In the genomic region with DNA sequence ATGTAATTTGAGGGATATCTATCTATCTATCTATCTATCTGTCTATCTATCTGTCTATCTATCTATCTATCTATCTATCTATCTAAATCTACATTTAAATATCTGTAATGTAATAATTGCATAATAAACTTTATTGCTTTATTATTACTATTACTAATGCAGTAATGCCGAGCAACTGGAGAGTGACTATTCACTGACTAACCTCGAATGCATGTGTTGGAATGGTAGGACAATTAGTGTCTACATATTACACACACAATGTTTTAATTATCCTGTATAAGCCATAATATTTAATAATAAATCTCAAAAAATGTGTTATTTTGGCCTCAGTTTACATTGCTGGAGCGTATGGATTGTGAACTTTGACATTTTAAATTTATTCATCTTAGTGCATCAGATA, we compare ENCODE assay signal across 29 cellular contexts. TPM values are rescaled to one million over a fixed set of nuclear protein-coding genes. Genes with fewer than 3 reads are reported as not detected.
"Had no signal": no experiment of that assay in that cellular context is flagged by ENCODE, and none has a peak within 500 bp of the region (broad histone marks: within the 10 kb centered on the region; RNA-seq: fewer than 3 reads in every experiment).

No MANE protein-coding gene starts in this region.

- H3K4me2 ChIP-seq: SK-N-SH had no signal

- H3K9me2 ChIP-seq: SK-N-SH had no signal

- FAIRE-seq: TTC549 had no signal

- H3K9ac ChIP-seq: SK-N-SH had no signal

- H3K36me3 Mint-ChIP-seq: activated naive CD4-positive, alpha-beta T cell treated with anti-CD3 and anti-CD28 coated beads, Interleukin-2, amount 50 U/mL, for 24 hours; activated naive CD8-positive, alpha-beta T cell treated with anti-CD3 and anti-CD28 coated beads, Interleukin-2, amount 10 ng/mL, durations not matched to agents 7 days and 5 days had no signal

- H3K9me3 ChIP-seq: ascending aorta, SJSA1, SK-N-SH had no signal

- H3K4me3 Mint-ChIP-seq: activated CD4-positive, alpha-beta T cell treated with anti-CD3 and anti-CD28 coated beads, Interleukin-2, amount 10 ng/mL, durations not matched to agents 24 days and 14 days; activated CD8-positive, alpha-beta T cell treated with anti-CD3 and anti-CD28 coated beads for 36 hours; activated naive CD4-positive, alpha-beta T cell treated with anti-CD3 and anti-CD28 coated beads, Interleukin-2, amount 50 U/mL, for 24 hours; activated naive CD8-positive, alpha-beta T cell treated with anti-CD3 and anti-CD28 coated beads, Interleukin-2, amount 10 ng/mL, durations not matched to agents 7 days and 5 days; activated T-cell treated with anti-CD3 and anti-CD28 coated beads, Interleukin-2, amount 50 U/mL, for 72 hours; T-helper 1 cell treated with Interleukin-12 subunit alpha and Interleukin-12 subunit beta and Interleukin-4 antibody, amounts not matched to agents 30 μg/mL and 1 μg/mL, for 36 hours; T-helper 2 cell treated with Interferon-gamma antibody and Interleukin-4, amounts not matched to agents 5 μg/mL and 100 μg/mL, for 36 hours had no signal

- H3K36me3 ChIP-seq: ascending aorta, SJSA1 had no signal

- H3K27me3 Mint-ChIP-seq: activated CD4-positive, alpha-beta T cell treated with anti-CD3 and anti-CD28 coated beads, Interleukin-2, amount 10 ng/mL, durations not matched to agents 24 days and 14 days; activated CD8-positive, alpha-beta T cell treated with anti-CD3 and anti-CD28 coated beads for 36 hours; activated naive CD4-positive, alpha-beta T cell treated with anti-CD3 and anti-CD28 coated beads, Interleukin-2, amount 50 U/mL, for 24 hours; activated naive CD8-positive, alpha-beta T cell treated with anti-CD3 and anti-CD28 coated beads, Interleukin-2, amount 10 ng/mL, durations not matched to agents 7 days and 5 days had no signal

- H3K4me1 Mint-ChIP-seq: activated CD4-positive, alpha-beta T cell treated with anti-CD3 and anti-CD28 coated beads, Interleukin-2, amount 10 ng/mL, durations not matched to agents 24 days and 14 days; activated naive CD4-positive, alpha-beta T cell treated with anti-CD3 and anti-CD28 coated beads, Interleukin-2, amount 50 U/mL, for 24 hours; activated naive CD8-positive, alpha-beta T cell treated with anti-CD3 and anti-CD28 coated beads, Interleukin-2, amount 10 ng/mL, durations not matched to agents 7 days and 5 days had no signal

- DNase-seq: activated CD4-positive, alpha-beta T cell treated with anti-CD3 and anti-CD28 coated beads, Interleukin-2, amount 10 ng/mL, durations not matched to agents 24 days and 14 days; activated CD4-positive, alpha-beta T cell treated with anti-CD3 and anti-CD28 coated beads, Interleukin-2, amount 50 U/mL, for 4 hours; activated CD8-positive, alpha-beta T cell treated with anti-CD3 and anti-CD28 coated beads for 36 hours; activated gamma-delta T cell; activated naive CD4-positive, alpha-beta T cell treated with Interleukin-2 at 50 U/mL for 16 hours; activated naive CD8-positive, alpha-beta T cell treated with anti-CD3 and anti-CD28 coated beads, Interleukin-2, amount 10 ng/mL, durations not matched to agents 7 days and 5 days; activated T-cell treated with anti-CD3 and anti-CD28 coated beads, Interleukin-2, amount 50 U/mL, for 1 hour; activated T-cell treated with anti-CD3 and anti-CD28 coated beads, Interleukin-2, amount 50 U/mL, for 72 hours; amygdala; central memory CD4-positive, alpha-beta T cell; NCI-H1105; NCI-H1417 treated with DMSO at 0.1 percent for 48 hours; NCI-H1930; NCI-H2081 treated with DMSO at 0.1 percent for 48 hours; NCI-H226; NCI-H446 treated with DMSO at 0.1 percent for 48 hours; NCI-H524; SHP77 treated with DMSO at 0.1 percent for 48 hours; SK-N-SH had no signal

- H3K27ac ChIP-seq: ascending aorta, SJSA1 had no signal

- H3K4me3 ChIP-seq: ascending aorta, SJSA1 had no signal

- H3K4me1 ChIP-seq: ascending aorta, SJSA1 had no signal

- H3K27me3 ChIP-seq: ascending aorta, SJSA1 had no signal

- H3K27ac Mint-ChIP-seq: activated CD4-positive, alpha-beta T cell treated with anti-CD3 and anti-CD28 coated beads, Interleukin-2, amount 10 ng/mL, durations not matched to agents 24 days and 14 days; activated CD8-positive, alpha-beta T cell treated with anti-CD3 and anti-CD28 coated beads for 36 hours; activated naive CD4-positive, alpha-beta T cell treated with anti-CD3 and anti-CD28 coated beads, Interleukin-2, amount 50 U/mL, for 24 hours; activated naive CD8-positive, alpha-beta T cell treated with anti-CD3 and anti-CD28 coated beads, Interleukin-2, amount 10 ng/mL, durations not matched to agents 7 days and 5 days; activated T-cell treated with anti-CD3 and anti-CD28 coated beads, Interleukin-2, amount 50 U/mL, for 72 hours; activated T-helper 2 cell treated with anti-CD3 and anti-CD28 coated beads, Interferon-gamma antibody, Interleukin-2, Interleukin-4, amounts not matched to agents 10 μg/mL and 5 μg/mL and 100 μg/mL, durations not matched to agents 14 hours and 24 hours and 36 hours; T-helper 1 cell treated with Interleukin-12 subunit alpha and Interleukin-12 subunit beta and Interleukin-4 antibody, amounts not matched to agents 30 μg/mL and 1 μg/mL, for 36 hours; T-helper 2 cell treated with Interferon-gamma antibody and Interleukin-4, amounts not matched to agents 5 μg/mL and 100 μg/mL, for 36 hours had no signal

RNA-seq across cellular contexts. Expression of gene CNTN3, which starts 25.2 kb away (rescaled TPM):
- total RNA-seq: activated CD4-positive, alpha-beta T cell treated with anti-CD3 and anti-CD28 coated beads, Interleukin-2, amount 10 ng/mL, durations not matched to agents 24 days and 14 days; activated CD8-positive, alpha-beta memory T cell treated with anti-CD3 and anti-CD28 coated beads for 36 hours; activated CD8-positive, alpha-beta T cell treated with anti-CD3 and anti-CD28 coated beads for 36 hours; activated naive CD8-positive, alpha-beta T cell treated with anti-CD3 and anti-CD28 coated beads, Interleukin-2, amount 10 ng/mL, durations not matched to agents 7 days and 5 days; activated T-cell treated with anti-CD3 and anti-CD28 coated beads, Interleukin-2, amount 50 U/mL, for 72 hours; activated T-helper 2 cell treated with anti-CD3 and anti-CD28 coated beads, Interferon-gamma antibody, Interleukin-2, Interleukin-4, amounts not matched to agents 10 μg/mL and 5 μg/mL and 100 μg/mL, durations not matched to agents 14 hours and 24 hours and 36 hours; M059J; RPMI7951; SJSA1 had no signal
